ENCODE assay signal across 11 cellular contexts in the genomic region with DNA sequence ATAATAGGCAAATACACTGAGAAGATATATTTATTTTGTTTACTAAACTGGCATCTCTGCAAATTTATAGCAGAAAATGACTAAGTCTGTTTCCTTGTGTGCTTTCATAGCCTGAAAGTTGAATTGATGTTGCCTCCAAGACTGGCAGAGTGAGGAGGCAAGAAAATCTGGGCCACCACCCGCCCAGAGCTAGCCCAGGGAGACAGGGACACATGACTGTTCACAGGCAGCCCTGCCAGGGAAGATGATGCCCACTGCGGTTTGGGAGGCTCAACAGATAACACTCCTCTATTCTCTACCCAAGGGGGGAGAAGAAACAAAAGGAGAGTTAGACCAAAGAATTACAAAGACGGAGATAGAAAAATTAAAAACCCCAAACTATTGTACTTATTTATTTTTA. TPM values are rescaled to one million over a fixed set of nuclear protein-coding genes. Genes with fewer than 3 reads are reported as not detected.
"Had no signal": no experiment of that assay in that cellular context is flagged by ENCODE, and none has a peak within 500 bp of the region (broad histone marks: within the 10 kb centered on the region; RNA-seq: fewer than 3 reads in every experiment).

No MANE protein-coding gene starts in this region.

- H3K4me3 ChIP-seq: GM23248, HAP-1, K562 had no signal

- DNase-seq: GM23248, GOT3, H7, HFFc6 had no signal

- H3K36me3 ChIP-seq: HAP-1 had no signal

- H3K27ac ChIP-seq: GM23248, HL-60 had no signal

- ATAC-seq: HCT116, HepG2, K562 had no signal

- H3K4me1 ChIP-seq: HAP-1 had no signal

- H3K9me3 ChIP-seq: HAP-1 had no signal

RNA-seq across cellular contexts. Expression of gene OPTC, which starts 37.1 kb away (rescaled TPM):
- total RNA-seq: GM23248, H4, HepG2, HFFc6, HT1080, K562 had no signal

RNA-seq across cellular contexts. Expression of gene PRELP, which starts 55.5 kb away (rescaled TPM):
- total RNA-seq: H4, HepG2 had no signal
